In the genomic region with DNA sequence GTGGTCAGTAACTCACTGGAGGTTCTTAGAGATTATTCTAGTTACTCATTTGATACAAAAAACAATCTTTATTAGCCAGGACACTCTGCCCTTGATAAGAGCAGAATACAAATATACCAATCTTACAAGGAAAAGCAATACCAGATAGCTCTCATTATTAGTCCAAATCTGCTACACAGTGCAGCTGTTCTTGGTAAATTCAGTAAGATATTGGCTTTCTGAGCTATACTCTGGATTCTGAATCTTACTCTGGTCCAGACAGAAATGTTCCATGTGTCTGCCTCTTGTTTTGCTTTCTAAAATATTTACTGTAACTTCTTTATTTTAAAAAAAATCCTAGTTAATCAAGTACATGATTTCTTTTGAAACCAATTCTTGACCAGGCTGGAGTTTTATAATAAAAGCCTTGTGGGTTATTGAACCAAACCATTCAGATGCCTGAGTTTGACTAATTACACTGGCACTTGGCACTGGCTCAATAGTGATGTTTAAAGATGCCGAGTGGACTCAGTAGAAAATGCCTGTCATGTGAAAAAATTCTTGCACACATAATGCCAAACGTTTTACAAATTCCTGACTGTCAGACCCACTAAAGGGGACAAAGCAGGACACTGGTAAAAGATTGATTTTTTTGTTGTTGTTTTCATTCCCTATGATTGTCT, we compare ENCODE assay signal across 14 cellular contexts.
DNase-seq lines count a peak whose midpoint lies in the region; TF ChIP-seq lines count a peak whose summit lies in the region.
"Had no signal": no experiment of that assay in that cellular context is flagged by ENCODE, and none has a peak within 500 bp of the region (broad histone marks: within the 10 kb centered on the region; RNA-seq: fewer than 3 reads in every experiment).

No MANE protein-coding gene starts in this region.

- H3K9me3 ChIP-seq in esophagus muscularis mucosa: no peaks in the 10 kb centered on the region
- H3K9me3 ChIP-seq: colonic mucosa, prostate gland had no signal

- WGBS in esophagus muscularis mucosa: 16% methylated on average over 2 of the region's 2 CpGs

- no peaks in the 10 kb centered on the region for H3K36me3 ChIP-seq in esophagus muscularis mucosa
- H3K36me3 ChIP-seq: colonic mucosa, prostate gland had no signal

- intact Hi-C loops in esophagus muscularis mucosa (cut with DNase I): no loop called here

- H3K4me3 ChIP-seq in esophagus muscularis mucosa: no peak overlapping the region
- H3K4me3 ChIP-seq: colonic mucosa, prostate gland had no signal

- TF ChIP-seq POLR2A in esophagus muscularis mucosa (IDR thresholded peaks at IDR 0.05; ENCODE audit: low read depth): no peak

- H3K27ac ChIP-seq in esophagus muscularis mucosa (replicated peaks in 1 of 4): peak overlapping the region; percentile 21 to 60 (median 35)
- H3K27ac ChIP-seq: colonic mucosa, prostate gland had no signal

- no peaks in the 10 kb centered on the region for H3K27me3 Mint-ChIP-seq in T-helper 2 cell treated with Interferon-gamma antibody and Interleukin-4, amounts not matched to agents 5 μg/mL and 100 μg/mL, for 36 hours (ENCODE audit: low read depth)
- H3K27me3 Mint-ChIP-seq: memory B cell had no signal

- H3K36me3 Mint-ChIP-seq in T-helper 2 cell treated with Interferon-gamma antibody and Interleukin-4, amounts not matched to agents 5 μg/mL and 100 μg/mL, for 36 hours (ENCODE audit: low read depth): no peaks in the 10 kb centered on the region
- H3K36me3 Mint-ChIP-seq: memory B cell had no signal

- H3K4me1 Mint-ChIP-seq in T-helper 2 cell treated with Interferon-gamma antibody and Interleukin-4, amounts not matched to agents 5 μg/mL and 100 μg/mL, for 36 hours (ENCODE audit: low read depth): no peaks in the 10 kb centered on the region
- H3K4me1 Mint-ChIP-seq: activated CD4-positive, alpha-beta T cell treated with anti-CD3 and anti-CD28 coated beads for 36 hours; memory B cell had no signal

- H3K4me3 Mint-ChIP-seq in T-helper 2 cell treated with Interferon-gamma antibody and Interleukin-4, amounts not matched to agents 5 μg/mL and 100 μg/mL, for 36 hours: no peak overlapping the region
- H3K4me3 Mint-ChIP-seq: activated CD4-positive, alpha-beta T cell treated with anti-CD3 and anti-CD28 coated beads for 36 hours; memory B cell had no signal

- peaks cover 6 to 32% (median 26%) of the 10 kb centered on the region in 4 donors for H3K4me1 ChIP-seq in esophagus muscularis mucosa
- H3K4me1 ChIP-seq: colonic mucosa, prostate gland had no signal

- TF ChIP-seq EP300 in esophagus muscularis mucosa (IDR thresholded peaks at IDR 0.05): no peak

- no peak for TF ChIP-seq CTCF in esophagus muscularis mucosa (IDR thresholded peaks at IDR 0.05)

- no peaks in the 10 kb centered on the region for H3K9me3 Mint-ChIP-seq in T-helper 2 cell treated with Interferon-gamma antibody and Interleukin-4, amounts not matched to agents 5 μg/mL and 100 μg/mL, for 36 hours
- H3K9me3 Mint-ChIP-seq: memory B cell had no signal

- peak; percentile 95 for DNase-seq in EL
- DNase-seq in NCI-H226: peak; percentile 68
- no peak for DNase-seq in esophagus muscularis mucosa (ENCODE audit: extremely low spot score)
- DNase-seq in pons (ENCODE audit: low spot score): peak; percentile 5
- DNase-seq in NCI-H2227 treated with DMSO at 0.1 percent for 48 hours (lab: John Stamatoyannopoulos, UW): no peak
- no peak for DNase-seq in T-helper 2 cell treated with Interferon-gamma antibody and Interleukin-4, amounts not matched to agents 5 μg/mL and 100 μg/mL, for 36 hours (ENCODE audit: low spot score)
- no peak for DNase-seq in midbrain (lab: John Stamatoyannopoulos, UW)
- no peak for DNase-seq in NCI-H1105 (lab: John Stamatoyannopoulos, UW)
- DNase-seq: activated CD4-positive, alpha-beta T cell treated with anti-CD3 and anti-CD28 coated beads for 36 hours; activated effector memory CD4-positive, alpha-beta T cell treated with Interleukin-2 at 50 U/mL for 16 hours; colonic mucosa; NCI-H187 had no signal

- no peak overlapping the region for H3K27ac Mint-ChIP-seq in T-helper 2 cell treated with Interferon-gamma antibody and Interleukin-4, amounts not matched to agents 5 μg/mL and 100 μg/mL, for 36 hours
- H3K27ac Mint-ChIP-seq: activated CD4-positive, alpha-beta T cell treated with anti-CD3 and anti-CD28 coated beads for 36 hours; memory B cell had no signal

- H3K27me3 ChIP-seq in esophagus muscularis mucosa: no peaks in the 10 kb centered on the region
- H3K27me3 ChIP-seq: colonic mucosa had no signal

Comparison
In these comparisons a context has a peak if more than half of its experiments do, and no peak if none do; other contexts are left out.
1. DNase-seq: peak in EL (single experiment), NCI-H226 (single experiment) and pons (single experiment); none in esophagus muscularis mucosa (single experiment), NCI-H2227 treated with DMSO at 0.1 percent for 48 hours (single experiment), T-helper 2 cell treated with Interferon-gamma antibody and Interleukin-4, amounts not matched to agents 5 μg/mL and 100 μg/mL, for 36 hours (single experiment), midbrain (single experiment) and NCI-H1105 (single experiment).